ENCODE assay signal across 1 cellular context in the genomic region with DNA sequence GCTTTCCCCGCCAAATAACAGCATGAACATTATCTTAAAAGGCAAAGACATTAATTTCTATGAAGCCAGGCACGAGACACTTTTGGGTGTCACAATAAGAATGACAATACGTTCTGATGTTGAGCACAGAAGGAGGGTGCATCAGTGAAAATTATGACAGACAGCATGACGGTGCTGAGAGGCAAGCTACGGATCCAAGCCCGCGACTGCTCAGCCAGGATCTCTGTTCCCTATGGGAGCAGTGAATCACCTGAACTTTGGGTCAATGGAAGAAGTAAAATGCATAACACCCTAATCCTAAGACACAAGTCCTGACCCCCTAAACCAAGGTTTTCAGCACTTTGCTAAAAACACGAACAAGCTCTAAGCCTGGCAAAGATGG.
TF ChIP-seq lines count a peak whose summit lies in the region.

No MANE protein-coding gene starts in this region.

TF ChIP-seq in K562, 482 proteins besides CTCF, POLR2A, EP300 and RAD21:
- TF ChIP-seq NFATC3 (IDR thresholded peaks at IDR 0.05) (no peak), SIN3B (IDR thresholded peaks at IDR 0.05; ENCODE audit: low read depth) (0 out of 2 replicates have a peak, but pooled peaks have one; percentile 34), MLLT1 (IDR thresholded peaks at IDR 0.05) (peak in 1 of 2 experiments; percentile 83; a peak in 3 of 4 replicates), CHD1 (IDR thresholded peaks at IDR 0.05; ENCODE audit: low read length) (peak; percentile 56)
